ENCODE assay signal across 3 cellular contexts in the genomic region with DNA sequence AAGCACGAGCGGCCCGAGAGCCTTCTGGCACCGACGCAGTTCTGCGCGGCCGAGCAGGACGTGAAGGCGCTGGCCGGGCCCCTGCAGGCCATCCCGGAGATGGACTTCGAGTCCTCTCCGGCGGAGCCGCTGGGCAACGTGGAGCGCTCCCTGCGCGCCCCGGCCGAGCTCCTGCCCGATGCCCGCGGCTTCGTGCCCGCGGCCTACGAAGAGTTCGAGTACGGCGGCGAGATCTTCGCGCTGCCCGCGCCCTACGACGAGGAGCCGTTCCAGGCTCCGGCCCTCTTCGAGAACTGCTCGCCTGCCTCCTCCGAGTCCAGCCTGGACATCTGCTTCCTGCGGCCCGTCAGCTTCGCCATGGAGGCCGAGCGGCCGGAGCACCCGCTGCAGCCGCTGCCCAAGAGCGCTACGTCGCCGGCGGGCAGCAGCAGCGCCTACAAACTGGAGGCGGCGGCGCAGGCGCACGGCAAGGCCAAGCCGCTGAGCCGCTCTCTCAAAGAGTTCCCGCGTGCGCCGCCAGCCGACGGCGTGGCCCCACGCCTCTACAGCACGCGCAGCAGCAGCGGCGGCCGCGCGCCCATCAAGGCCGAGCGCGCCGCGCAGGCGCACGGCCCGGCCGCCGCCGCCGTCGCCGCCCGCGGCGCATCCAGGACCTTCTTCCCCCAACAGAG.
TF ChIP-seq lines count a peak whose summit lies in the region.

No MANE protein-coding gene starts in this region.

TF ChIP-seq in liver, 16 proteins besides CTCF, POLR2A, EP300 and RAD21 (continued from another document):
- TF ChIP-seq YY1 (IDR thresholded peaks at IDR 0.05) (no peak), JUND (IDR thresholded peaks at IDR 0.05) (no peak), SP1 (IDR thresholded peaks at IDR 0.05) (no peak), TAF1 (conservative IDR thresholded peaks at IDR 0.05) (no peak), HNF4G (IDR thresholded peaks at IDR 0.05) (no peak), EGR1 (IDR thresholded peaks at IDR 0.05; ENCODE audit: low read depth in 2 of 2) (no peak)
- TF ChIP-seq, protein P1, sequence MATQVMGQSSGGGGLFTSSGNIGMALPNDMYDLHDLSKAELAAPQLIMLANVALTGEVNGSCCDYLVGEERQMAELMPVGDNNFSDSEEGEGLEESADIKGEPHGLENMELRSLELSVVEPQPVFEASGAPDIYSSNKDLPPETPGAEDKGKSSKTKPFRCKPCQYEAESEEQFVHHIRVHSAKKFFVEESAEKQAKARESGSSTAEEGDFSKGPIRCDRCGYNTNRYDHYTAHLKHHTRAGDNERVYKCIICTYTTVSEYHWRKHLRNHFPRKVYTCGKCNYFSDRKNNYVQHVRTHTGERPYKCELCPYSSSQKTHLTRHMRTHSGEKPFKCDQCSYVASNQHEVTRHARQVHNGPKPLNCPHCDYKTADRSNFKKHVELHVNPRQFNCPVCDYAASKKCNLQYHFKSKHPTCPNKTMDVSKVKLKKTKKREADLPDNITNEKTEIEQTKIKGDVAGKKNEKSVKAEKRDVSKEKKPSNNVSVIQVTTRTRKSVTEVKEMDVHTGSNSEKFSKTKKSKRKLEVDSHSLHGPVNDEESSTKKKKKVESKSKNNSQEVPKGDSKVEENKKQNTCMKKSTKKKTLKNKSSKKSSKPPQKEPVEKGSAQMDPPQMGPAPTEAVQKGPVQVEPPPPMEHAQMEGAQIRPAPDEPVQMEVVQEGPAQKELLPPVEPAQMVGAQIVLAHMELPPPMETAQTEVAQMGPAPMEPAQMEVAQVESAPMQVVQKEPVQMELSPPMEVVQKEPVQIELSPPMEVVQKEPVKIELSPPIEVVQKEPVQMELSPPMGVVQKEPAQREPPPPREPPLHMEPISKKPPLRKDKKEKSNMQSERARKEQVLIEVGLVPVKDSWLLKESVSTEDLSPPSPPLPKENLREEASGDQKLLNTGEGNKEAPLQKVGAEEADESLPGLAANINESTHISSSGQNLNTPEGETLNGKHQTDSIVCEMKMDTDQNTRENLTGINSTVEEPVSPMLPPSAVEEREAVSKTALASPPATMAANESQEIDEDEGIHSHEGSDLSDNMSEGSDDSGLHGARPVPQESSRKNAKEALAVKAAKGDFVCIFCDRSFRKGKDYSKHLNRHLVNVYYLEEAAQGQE (IDR thresholded peaks at IDR 0.05) = no peak
- TF ChIP-seq, protein P2, sequence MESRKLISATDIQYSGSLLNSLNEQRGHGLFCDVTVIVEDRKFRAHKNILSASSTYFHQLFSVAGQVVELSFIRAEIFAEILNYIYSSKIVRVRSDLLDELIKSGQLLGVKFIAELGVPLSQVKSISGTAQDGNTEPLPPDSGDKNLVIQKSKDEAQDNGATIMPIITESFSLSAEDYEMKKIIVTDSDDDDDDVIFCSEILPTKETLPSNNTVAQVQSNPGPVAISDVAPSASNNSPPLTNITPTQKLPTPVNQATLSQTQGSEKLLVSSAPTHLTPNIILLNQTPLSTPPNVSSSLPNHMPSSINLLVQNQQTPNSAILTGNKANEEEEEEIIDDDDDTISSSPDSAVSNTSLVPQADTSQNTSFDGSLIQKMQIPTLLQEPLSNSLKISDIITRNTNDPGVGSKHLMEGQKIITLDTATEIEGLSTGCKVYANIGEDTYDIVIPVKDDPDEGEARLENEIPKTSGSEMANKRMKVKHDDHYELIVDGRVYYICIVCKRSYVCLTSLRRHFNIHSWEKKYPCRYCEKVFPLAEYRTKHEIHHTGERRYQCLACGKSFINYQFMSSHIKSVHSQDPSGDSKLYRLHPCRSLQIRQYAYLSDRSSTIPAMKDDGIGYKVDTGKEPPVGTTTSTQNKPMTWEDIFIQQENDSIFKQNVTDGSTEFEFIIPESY (IDR thresholded peaks at IDR 0.05) = no peak
- TF ChIP-seq, protein P3, sequence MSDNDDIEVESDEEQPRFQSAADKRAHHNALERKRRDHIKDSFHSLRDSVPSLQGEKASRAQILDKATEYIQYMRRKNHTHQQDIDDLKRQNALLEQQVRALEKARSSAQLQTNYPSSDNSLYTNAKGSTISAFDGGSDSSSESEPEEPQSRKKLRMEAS (IDR thresholded peaks at IDR 0.05) = no peak
TF ChIP-seq in liver: peak in this region for 0.

TF ChIP-seq in HepG2, 621 proteins besides CTCF, POLR2A, EP300 and RAD21 (continued from another document):
- TF ChIP-seq, protein P4, sequence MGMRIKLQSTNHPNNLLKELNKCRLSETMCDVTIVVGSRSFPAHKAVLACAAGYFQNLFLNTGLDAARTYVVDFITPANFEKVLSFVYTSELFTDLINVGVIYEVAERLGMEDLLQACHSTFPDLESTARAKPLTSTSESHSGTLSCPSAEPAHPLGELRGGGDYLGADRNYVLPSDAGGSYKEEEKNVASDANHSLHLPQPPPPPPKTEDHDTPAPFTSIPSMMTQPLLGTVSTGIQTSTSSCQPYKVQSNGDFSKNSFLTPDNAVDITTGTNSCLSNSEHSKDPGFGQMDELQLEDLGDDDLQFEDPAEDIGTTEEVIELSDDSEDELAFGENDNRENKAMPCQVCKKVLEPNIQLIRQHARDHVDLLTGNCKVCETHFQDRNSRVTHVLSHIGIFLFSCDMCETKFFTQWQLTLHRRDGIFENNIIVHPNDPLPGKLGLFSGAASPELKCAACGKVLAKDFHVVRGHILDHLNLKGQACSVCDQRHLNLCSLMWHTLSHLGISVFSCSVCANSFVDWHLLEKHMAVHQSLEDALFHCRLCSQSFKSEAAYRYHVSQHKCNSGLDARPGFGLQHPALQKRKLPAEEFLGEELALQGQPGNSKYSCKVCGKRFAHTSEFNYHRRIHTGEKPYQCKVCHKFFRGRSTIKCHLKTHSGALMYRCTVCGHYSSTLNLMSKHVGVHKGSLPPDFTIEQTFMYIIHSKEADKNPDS (CRISPR knock-in tag; IDR thresholded peaks at IDR 0.05) = no peak

TF ChIP-seq in HEK293T, 16 proteins besides CTCF, POLR2A, EP300 and RAD21 (continued from another document):
- TF ChIP-seq, protein P5, sequence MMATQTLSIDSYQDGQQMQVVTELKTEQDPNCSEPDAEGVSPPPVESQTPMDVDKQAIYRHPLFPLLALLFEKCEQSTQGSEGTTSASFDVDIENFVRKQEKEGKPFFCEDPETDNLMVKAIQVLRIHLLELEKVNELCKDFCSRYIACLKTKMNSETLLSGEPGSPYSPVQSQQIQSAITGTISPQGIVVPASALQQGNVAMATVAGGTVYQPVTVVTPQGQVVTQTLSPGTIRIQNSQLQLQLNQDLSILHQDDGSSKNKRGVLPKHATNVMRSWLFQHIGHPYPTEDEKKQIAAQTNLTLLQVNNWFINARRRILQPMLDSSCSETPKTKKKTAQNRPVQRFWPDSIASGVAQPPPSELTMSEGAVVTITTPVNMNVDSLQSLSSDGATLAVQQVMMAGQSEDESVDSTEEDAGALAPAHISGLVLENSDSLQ (IDR thresholded peaks at IDR 0.05) = no peak
- TF ChIP-seq HDGF (IDR thresholded peaks at IDR 0.05; ENCODE audit: borderline replicate concordance) = no peak
